In genomic region chr13:84118845-84119409, GRCh38 we compare ENCODE assay signal across 19 cellular contexts.
A peak's percentile ranks its signal among the peaks of the same experiment; 100 is the strongest.
DNase-seq lines count a peak whose midpoint lies in the region; ATAC-seq and TF ChIP-seq lines count a peak whose summit lies in the region.
"Had no signal": no experiment of that assay in that cellular context is flagged by ENCODE, and none has a peak within 500 bp of the region (broad histone marks: within the 10 kb centered on the region; RNA-seq: fewer than 3 reads in every experiment).

No MANE protein-coding gene starts in this region.

- no peak overlapping the region for H3K23ac ChIP-seq in trophoblast cell (ENCODE audit: low read length)

- H3K4me1 Mint-ChIP-seq in WTC11 (peaks cover 14% of the 10 kb centered on the region), nephron (peaks cover 15% of the 10 kb centered on the region)
- H3K4me1 Mint-ChIP-seq: B cell had no signal

- no peaks in the 10 kb centered on the region for H3K27me3 Mint-ChIP-seq in WTC11 (ENCODE audit: low read depth)
- H3K27me3 Mint-ChIP-seq in nephron (ENCODE audit: low read depth): no peaks in the 10 kb centered on the region
- H3K27me3 Mint-ChIP-seq: B cell; CD4-positive, alpha-beta T cell had no signal

- no peak overlapping the region for H4K91ac ChIP-seq in trophoblast cell (ENCODE audit: low read depth, low read length)

- intact Hi-C loops in left lung (cut with DNase I): no loop called here

- no peak overlapping the region for H2AFZ ChIP-seq in trophoblast cell (ENCODE audit: insufficient read depth, low read length, poor library complexity)

- H2BK120ac ChIP-seq in trophoblast cell (ENCODE audit: insufficient read depth, low read length, poor library complexity): no peak overlapping the region

- no peak overlapping the region for H4K12ac ChIP-seq in trophoblast cell (ENCODE audit: low read depth, low read length)

- CTCF ChIA-PET in AG04449 (lab: Yijun Ruan, JAX): no interaction called here
- CTCF ChIA-PET in HEK293 (lab: Yijun Ruan, JAX): no interaction called here
- CTCF ChIA-PET in WTC11 (lab: Charles Lee): no interaction called here

- H3K4me3 ChIP-seq in AG04449 (ENCODE audit: low read depth, low read length) (no peak overlapping the region), HEK293 (ENCODE audit: low read depth, low read length) (no peak overlapping the region), trophoblast cell (ENCODE audit: low read depth, low read length) (no peak overlapping the region), left lung (no peak overlapping the region)
- H3K4me3 ChIP-seq: A549 had no signal

- no peaks in the 10 kb centered on the region for H3K79me1 ChIP-seq in trophoblast cell (ENCODE audit: low read length)

- no peaks in the 10 kb centered on the region for H3K27me3 ChIP-seq in trophoblast cell (ENCODE audit: insufficient read depth, low read length)
- no peaks in the 10 kb centered on the region for H3K27me3 ChIP-seq in left lung

- H3K27ac Mint-ChIP-seq in WTC11 (peak overlapping the region; percentile 83; the same call in 1 of the 2 replicates), nephron (peak overlapping the region; percentile 12 to 77 (median 72))
- H3K27ac Mint-ChIP-seq: B cell; CD4-positive, alpha-beta T cell had no signal

- POLR2A ChIA-PET in AG04449 (lab: Yijun Ruan, JAX) (no interaction called here), HEK293 (lab: Yijun Ruan, JAX) (no interaction called here), WTC11 (lab: Charles Lee) (no interaction called here)

- H2BK5ac ChIP-seq in trophoblast cell (ENCODE audit: low read depth, low read length, poor library complexity): no peak overlapping the region

- no peaks in the 10 kb centered on the region for H3K4me1 ChIP-seq in HEK293 (ENCODE audit: control insufficient read depth, insufficient read depth, low read length)
- no peaks in the 10 kb centered on the region for H3K4me1 ChIP-seq in trophoblast cell (ENCODE audit: control insufficient read depth in 1 of 2, insufficient read depth in 2 of 2, low read length in 2 of 2)
- no peaks in the 10 kb centered on the region for H3K4me1 ChIP-seq in left lung
- H3K4me1 ChIP-seq: A549 had no signal

- H3K9me3 ChIP-seq in HEK293 (ENCODE audit: control insufficient read depth, insufficient read depth, low read depth, low read length) (no peaks in the 10 kb centered on the region), trophoblast cell (ENCODE audit: insufficient read depth, low read depth, low read length) (no peaks in the 10 kb centered on the region), left lung (no peaks in the 10 kb centered on the region)
- H3K9me3 ChIP-seq: A549, SK-N-SH had no signal

- no peaks in the 10 kb centered on the region for H3K79me2 ChIP-seq in trophoblast cell (ENCODE audit: control insufficient read depth, insufficient read depth, low read length, poor library complexity)

- no CpG with 5 or more reads among the region's 2 CpGs for WGBS in trophoblast cell (ENCODE audit: extremely low coverage, insufficient coverage, insufficient read length)

- H3K9me3 Mint-ChIP-seq in WTC11: peaks cover 3% of the 10 kb centered on the region
- no peaks in the 10 kb centered on the region for H3K9me3 Mint-ChIP-seq in nephron
- H3K9me3 Mint-ChIP-seq: CD4-positive, alpha-beta T cell had no signal

- peak; percentile 28 for DNase-seq in AG04449 (ENCODE audit: low read depth, low spot score)
- DNase-seq in WTC11 (ENCODE audit: low spot score): no peak
- DNase-seq in DMS79 (lab: John Stamatoyannopoulos, UW): no peak
- DNase-seq in trophoblast cell: no peak
- no peak for DNase-seq in left lung
- no peak for DNase-seq in GF-D8 (lab: John Stamatoyannopoulos, UW)
- DNase-seq: CD4-positive, alpha-beta T cell; H7; NCI-H146; NCI-H2081 treated with DMSO at 0.1 percent for 48 hours; NCI-H226; NCI-H526 treated with DMSO at 0.1 percent for 48 hours; SK-N-SH had no signal

- no peaks in the 10 kb centered on the region for H3K36me3 ChIP-seq in HEK293 (ENCODE audit: control insufficient read depth in 2 of 2, insufficient read depth in 1 of 2, low read length in 2 of 2)
- H3K36me3 ChIP-seq in trophoblast cell (ENCODE audit: control insufficient read depth in 1 of 2, insufficient read depth in 2 of 2, low read length in 2 of 2): no peaks in the 10 kb centered on the region
- no peaks in the 10 kb centered on the region for H3K36me3 ChIP-seq in left lung

- H2BK12ac ChIP-seq in trophoblast cell (ENCODE audit: low read length): no peak overlapping the region

- H3K9ac ChIP-seq in trophoblast cell (ENCODE audit: low read length): no peak overlapping the region
- H3K9ac ChIP-seq: SK-N-SH had no signal

- no peak overlapping the region for H3K27ac ChIP-seq in HEK293 (ENCODE audit: extremely low read depth, low read depth, low read length)
- H3K27ac ChIP-seq in trophoblast cell (ENCODE audit: low read depth, low read length): no peak overlapping the region
- H3K27ac ChIP-seq in left lung: no peak overlapping the region
- H3K27ac ChIP-seq: A549 had no signal

- H3K4me3 Mint-ChIP-seq in WTC11 (no peak overlapping the region), nephron (no peak overlapping the region)
- H3K4me3 Mint-ChIP-seq: B cell; CD4-positive, alpha-beta T cell had no signal

- no peaks in the 10 kb centered on the region for H3K36me3 Mint-ChIP-seq in WTC11
- H3K36me3 Mint-ChIP-seq in nephron (ENCODE audit: low read depth): no peaks in the 10 kb centered on the region

- no peak overlapping the region for H3K4me2 ChIP-seq in trophoblast cell (ENCODE audit: low read length)
- H3K4me2 ChIP-seq: A549, SK-N-SH had no signal

- H3K14ac ChIP-seq in trophoblast cell (ENCODE audit: low read length): no peak overlapping the region

- no peak overlapping the region for H3K4ac ChIP-seq in trophoblast cell (ENCODE audit: low read depth, low read length)

- no peak overlapping the region for H3K18ac ChIP-seq in trophoblast cell (ENCODE audit: low read length)

- no peak overlapping the region for H4K8ac ChIP-seq in trophoblast cell (ENCODE audit: low read depth, low read length)

- no peak overlapping the region for H2AK5ac ChIP-seq in trophoblast cell (ENCODE audit: low read length)

- TF ChIP-seq CTCF in AG04449 (IDR thresholded peaks at IDR 0.05; ENCODE audit: insufficient read depth, low read length, missing control alignments): no peak
- no peak for TF ChIP-seq CTCF in HEK293 (tag by site-specific recombination; IDR thresholded peaks at IDR 0.05)
- TF ChIP-seq CTCF in WTC11 (IDR thresholded peaks at IDR 0.05): no peak
- TF ChIP-seq CTCF in nephron (IDR thresholded peaks at IDR 0.05; ENCODE audit: unreplicated experiment in 3 of 3): no peak
- no peak for TF ChIP-seq CTCF in left lung (IDR thresholded peaks at IDR 0.05)

- ATAC-seq in WTC11 (peak; percentile 66), left lung (no peak)
- ATAC-seq: A549, Panc1, Right ventricle myocardium inferior had no signal

TF ChIP-seq in HEK293, 187 proteins besides CTCF, POLR2A, EP300 and RAD21:
- TF ChIP-seq ZNF561 (tag by site-specific recombination; IDR thresholded peaks at IDR 0.05; ENCODE audit: borderline replicate concordance): no peak
- TF ChIP-seq ZNF677 (tag by site-specific recombination; IDR thresholded peaks at IDR 0.05): no peak
- TF ChIP-seq ZNF530 (tag by site-specific recombination; IDR thresholded peaks at IDR 0.05; ENCODE audit: low read depth): no peak
- peak; percentile 79 for TF ChIP-seq TRIM28 (IDR thresholded peaks at IDR 0.05; ENCODE audit: borderline replicate concordance, low read length)

TF ChIP-seq in WTC11, 78 proteins besides CTCF, POLR2A, EP300 and RAD21:
- TF ChIP-seq SP1 (CRISPR knock-in tag; conservative IDR thresholded peaks at IDR 0.05) (no peak), RELA (CRISPR knock-in tag; IDR thresholded peaks at IDR 0.05; ENCODE audit: borderline replicate concordance) (no peak), AR (CRISPR knock-in tag; IDR thresholded peaks at IDR 0.05) (no peak), ESRRA (CRISPR knock-in tag; IDR thresholded peaks at IDR 0.05; ENCODE audit: borderline replicate concordance) (no peak)
TF ChIP-seq in WTC11: peak in this region for 0.
